In the genomic region with DNA sequence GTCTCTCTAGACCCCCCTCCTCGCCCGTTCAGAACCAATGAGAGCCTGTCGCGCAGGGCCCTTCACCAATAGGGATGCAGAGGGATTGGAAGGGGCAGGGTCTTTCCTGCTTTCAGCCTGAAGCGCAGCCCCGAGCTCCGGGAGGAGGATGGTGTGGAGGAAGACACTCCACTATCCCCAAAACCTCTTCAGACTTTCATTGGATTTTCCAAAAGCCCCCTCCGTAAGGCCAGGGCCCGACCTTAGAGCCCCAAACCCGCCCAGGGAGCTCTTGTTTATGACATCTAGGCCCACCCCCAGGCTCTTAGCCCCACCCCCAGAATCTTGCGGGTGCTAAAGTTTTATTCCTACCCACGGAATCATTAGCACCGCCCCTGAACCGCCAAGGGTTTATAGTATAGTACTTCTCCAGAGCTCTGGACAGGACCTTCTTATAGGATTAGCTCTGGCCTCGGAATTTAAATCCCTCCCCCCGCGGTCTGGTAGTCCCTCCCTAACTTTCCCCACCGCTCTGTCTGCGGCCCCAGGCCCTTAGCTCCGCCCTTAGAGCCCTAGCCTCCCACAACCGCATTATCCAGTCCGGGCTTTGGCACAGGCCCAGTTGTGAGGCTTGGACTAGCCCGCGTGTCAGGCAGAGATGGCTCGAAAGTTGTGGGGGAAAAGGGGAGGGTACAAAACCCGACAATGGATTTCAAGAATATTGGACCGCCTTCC, we compare ENCODE assay signal across 8 cellular contexts.
A peak's percentile ranks its signal among the peaks of the same experiment; 100 is the strongest.
DNase-seq lines count a peak whose midpoint lies in the region; ATAC-seq lines count a peak whose summit lies in the region.

No MANE protein-coding gene starts in this region.

- H3K36me3 Mint-ChIP-seq in effector memory CD8-positive, alpha-beta T cell (ENCODE audit: insufficient read depth), result peaks cover 28% of the 10 kb centered on the region

- peak overlapping the region; percentile 83 to 84 for H3K4me3 Mint-ChIP-seq in effector memory CD8-positive, alpha-beta T cell

- DNase-seq in ELF-1 (ENCODE audit: low read depth, low spot score) (peak; percentile 88), NCI-H748 treated with DMSO at 0.1 percent for 48 hours (lab: John Stamatoyannopoulos, UW) (peak; percentile 81), medulla oblongata (ENCODE audit: extremely low spot score) (peak; percentile 97)
- DNase-seq in activated CD8-positive, alpha-beta memory T cell treated with anti-CD3 and anti-CD28 coated beads for 48 hours (ENCODE audit: low read depth in 2 of 3, low spot score in 2 of 3), result peak; percentile 53 to 66 (median 57)
- DNase-seq in effector memory CD8-positive, alpha-beta T cell, result peak; percentile 68 to 77 (median 74)
- DNase-seq in stimulated activated CD8-positive, alpha-beta memory T cell treated with anti-CD3 and anti-CD28 coated beads, Interleukin-12 subunit alpha, Interleukin-12 subunit beta, amount 100 ng/mL, for 4 hours (ENCODE audit: low read depth), result peak; percentile 49

- ATAC-seq in HG03045 (IDR thresholded peaks at IDR 0.05; ENCODE audit: unreplicated experiment), result peak; percentile 51
- ATAC-seq in effector memory CD8-positive, alpha-beta T cell (replicated peaks), result peak; percentile 36
- ATAC-seq in GM21737 (IDR thresholded peaks at IDR 0.05; ENCODE audit: unreplicated experiment), result no peak

- H3K27ac Mint-ChIP-seq in effector memory CD8-positive, alpha-beta T cell, result peak overlapping the region; percentile 81 to 98

- peaks cover 0 to 4% of the 10 kb centered on the region in 2 donors for H3K27me3 Mint-ChIP-seq in effector memory CD8-positive, alpha-beta T cell

- peaks cover 29 to 36% of the 10 kb centered on the region in 2 donors for H3K4me1 Mint-ChIP-seq in effector memory CD8-positive, alpha-beta T cell (ENCODE audit: low read depth in 2 of 2)

- H3K9me3 Mint-ChIP-seq in effector memory CD8-positive, alpha-beta T cell, result no peaks in the 10 kb centered on the region
